In genomic region chr9:121372563-121373400, GRCh38 we compare ENCODE assay signal across 1 cellular context.
TF ChIP-seq lines count a peak whose summit lies in the region.

No MANE protein-coding gene starts in this region.

TF ChIP-seq in HepG2, 621 proteins besides CTCF, POLR2A, EP300 and RAD21 (continued from another document and continues in another):
- 0 out of 2 replicates have a peak, but pooled peaks have one; percentile 49 for TF ChIP-seq SIN3A (IDR thresholded peaks at IDR 0.05; ENCODE audit: borderline replicate concordance, low read depth, low read length)
- 0 out of 2 replicates have a peak, but pooled peaks have one; percentile 46 for TF ChIP-seq NCOA5 (CRISPR knock-in tag; IDR thresholded peaks at IDR 0.05)
- TF ChIP-seq NFIC (IDR thresholded peaks at IDR 0.05; ENCODE audit: low read length): peak; percentile 80
- 0 out of 2 replicates have a peak, but pooled peaks have one; percentile 29 for TF ChIP-seq E2F1 (CRISPR knock-in tag; IDR thresholded peaks at IDR 0.05)
- 0 out of 2 replicates have a peak, but pooled peaks have one; percentile 45 for TF ChIP-seq SALL2 (CRISPR knock-in tag; IDR thresholded peaks at IDR 0.05)
- TF ChIP-seq ZNF503 (CRISPR knock-in tag; IDR thresholded peaks at IDR 0.05): peak; percentile 80
- peak; percentile 55; the same call in 1 of the 2 replicates for TF ChIP-seq GATA4 (IDR thresholded peaks at IDR 0.05; ENCODE audit: borderline replicate concordance, low read depth)
- peak; percentile 54; the same call in 1 of the 2 replicates for TF ChIP-seq SIX4 (CRISPR knock-in tag; IDR thresholded peaks at IDR 0.05)
- no peak for TF ChIP-seq ZBTB42 (CRISPR knock-in tag; IDR thresholded peaks at IDR 0.05)
- TF ChIP-seq EEA1 (CRISPR knock-in tag; IDR thresholded peaks at IDR 0.05; ENCODE audit: borderline replicate concordance): no peak
- no peak for TF ChIP-seq NRL (CRISPR knock-in tag; IDR thresholded peaks at IDR 0.05; ENCODE audit: borderline replicate concordance)
- TF ChIP-seq SSRP1 (CRISPR knock-in tag; IDR thresholded peaks at IDR 0.05): peak; percentile 42; the same call in 1 of the 2 replicates
- peak; percentile 17; the same call in 1 of the 2 replicates for TF ChIP-seq KAT7 (CRISPR knock-in tag; IDR thresholded peaks at IDR 0.05; ENCODE audit: borderline replicate concordance)
- TF ChIP-seq ATF7 (IDR thresholded peaks at IDR 0.05): peak; percentile 23; the same call in 1 of the 2 replicates
- no peak for TF ChIP-seq ATF7 (CRISPR knock-in tag; IDR thresholded peaks at IDR 0.05)
- peak; percentile 39; the same call in 1 of the 2 replicates for TF ChIP-seq ARNTL (CRISPR knock-in tag; IDR thresholded peaks at IDR 0.05)
- peak; percentile 90 for TF ChIP-seq RERE (CRISPR knock-in tag; IDR thresholded peaks at IDR 0.05; ENCODE audit: low read depth)
- 0 out of 2 replicates have a peak, but pooled peaks have one; percentile 42 for TF ChIP-seq SNAPC4 (CRISPR knock-in tag; IDR thresholded peaks at IDR 0.05)
- TF ChIP-seq ZNF354B (CRISPR knock-in tag; IDR thresholded peaks at IDR 0.05): no peak
- TF ChIP-seq SRF (IDR thresholded peaks at IDR 0.05; ENCODE audit: low read depth, low read length): peak; percentile 69; the same call in 1 of the 2 replicates
- TF ChIP-seq RAD51 (IDR thresholded peaks at IDR 0.05; ENCODE audit: borderline replicate concordance): peak; percentile 47; the same call in 1 of the 2 replicates
- peak; percentile 44; the same call in 1 of the 2 replicates for TF ChIP-seq TBX3 (IDR thresholded peaks at IDR 0.05; ENCODE audit: borderline replicate concordance)
- peak; percentile 93 for TF ChIP-seq HMG20A (CRISPR knock-in tag; IDR thresholded peaks at IDR 0.05; ENCODE audit: borderline replicate concordance)
- peak; percentile 64; the same call in 1 of the 2 replicates for TF ChIP-seq HOXD1 (CRISPR knock-in tag; IDR thresholded peaks at IDR 0.05)
- peak; percentile 44; the same call in 1 of the 3 replicates for TF ChIP-seq MXI1 (IDR thresholded peaks at IDR 0.05; ENCODE audit: borderline replicate concordance, low read depth, low read length)
- peak; percentile 72; the same call in 1 of the 2 replicates for TF ChIP-seq DPF2 (CRISPR knock-in tag; IDR thresholded peaks at IDR 0.05; ENCODE audit: borderline replicate concordance, low read depth)
- peak; percentile 49; the same call in 1 of the 2 replicates for TF ChIP-seq ZNF275 (CRISPR knock-in tag; IDR thresholded peaks at IDR 0.05; ENCODE audit: borderline replicate concordance)
- TF ChIP-seq TARDBP (CRISPR knock-in tag; IDR thresholded peaks at IDR 0.05): peak; percentile 78
- peak; percentile 67; the same call in 1 of the 2 replicates for TF ChIP-seq USF2 (IDR thresholded peaks at IDR 0.05; ENCODE audit: low read depth, low read length)
- TF ChIP-seq USF2 (CRISPR knock-in tag; IDR thresholded peaks at IDR 0.05; ENCODE audit: borderline replicate concordance): peak; percentile 85; the same call in 1 of the 2 replicates
- TF ChIP-seq HINFP (CRISPR knock-in tag; IDR thresholded peaks at IDR 0.05; ENCODE audit: low read depth): no peak
- TF ChIP-seq FOXP4 (CRISPR knock-in tag; IDR thresholded peaks at IDR 0.05): peak; percentile 69
- TF ChIP-seq ZNF564 (CRISPR knock-in tag; IDR thresholded peaks at IDR 0.05): peak; percentile 12; the same call in 1 of the 2 replicates
- TF ChIP-seq RXRB (CRISPR knock-in tag; IDR thresholded peaks at IDR 0.05; ENCODE audit: borderline replicate concordance): peak; percentile 88
- TF ChIP-seq ZNF703 (CRISPR knock-in tag; IDR thresholded peaks at IDR 0.05; ENCODE audit: borderline replicate concordance): no peak
- peak; percentile 58; the same call in 1 of the 2 replicates for TF ChIP-seq ZSCAN29 (CRISPR knock-in tag; conservative IDR thresholded peaks at IDR 0.05)
- TF ChIP-seq SOX5 (CRISPR knock-in tag; IDR thresholded peaks at IDR 0.05; ENCODE audit: borderline replicate concordance): peak; percentile 82; the same call in 1 of the 2 replicates
- TF ChIP-seq ZNF256 (CRISPR knock-in tag; conservative IDR thresholded peaks at IDR 0.05): no peak
